Comparison of ENCODE assay signal across 11 cellular contexts in the genomic region with DNA sequence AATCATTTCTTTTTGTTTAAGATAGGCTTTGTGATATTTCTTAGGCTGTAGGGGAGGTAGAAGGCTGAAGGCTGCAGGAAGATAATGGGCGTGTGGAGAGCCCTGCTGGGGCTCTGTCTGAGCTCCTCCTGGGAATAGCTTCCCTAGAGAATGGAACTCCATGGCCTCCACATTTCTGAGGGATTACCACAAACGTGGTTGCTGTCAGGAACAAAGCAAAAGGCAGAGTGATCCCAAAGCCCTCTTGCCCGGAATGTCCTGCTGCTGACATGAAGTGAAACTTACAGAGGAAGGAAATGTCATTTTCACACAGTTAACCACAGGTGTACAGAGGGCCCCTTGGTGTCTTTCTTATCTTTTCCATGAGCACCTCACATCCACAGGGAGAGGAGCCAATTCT.
A peak's percentile ranks its signal among the peaks of the same experiment; 100 is the strongest.
DNase-seq lines count a peak whose midpoint lies in the region; ATAC-seq lines count a peak whose summit lies in the region.
"Had no signal": no experiment of that assay in that cellular context is flagged by ENCODE, and none has a peak within 500 bp of the region (broad histone marks: within the 10 kb centered on the region; RNA-seq: fewer than 3 reads in every experiment).

No MANE protein-coding gene starts in this region.

- H3K4me3 Mint-ChIP-seq in naive B cell: peak overlapping the region in 7 of 8 donors; percentile 57 to 83 (median 64)

- peaks cover 31 to 43% (median 40%) of the 10 kb centered on the region in 3 donors for H3K4me1 Mint-ChIP-seq in naive B cell

- peak overlapping the region in 4 of 6 donors; percentile 6 to 74 (median 44) for H3K27ac Mint-ChIP-seq in naive B cell

- H3K36me3 Mint-ChIP-seq in naive B cell: no peaks in the 10 kb centered on the region

- H3K27me3 Mint-ChIP-seq in naive B cell: no peaks in the 10 kb centered on the region

- DNase-seq in MV-4-11 (lab: John Stamatoyannopoulos, UW) (peak; percentile 32), naive B cell (peak; percentile 15), kidney glomerular epithelial cell (lab: John Stamatoyannopoulos, UW) (no peak)
- DNase-seq in effector CD4-positive, alpha-beta T cell: no peak
- no peak for DNase-seq in activated CD4-positive, alpha-beta T cell treated with anti-CD3 and anti-CD28 coated beads, Interleukin-2, amount 50 U/mL, for 4 hours
- DNase-seq: central memory CD4-positive, alpha-beta T cell; DMS79 treated with DMSO at 0.1 percent for 48 hours had no signal

- H3K9me3 Mint-ChIP-seq in naive B cell: no peaks in the 10 kb centered on the region

- ATAC-seq in GM18870 (IDR thresholded peaks at IDR 0.05; ENCODE audit: unreplicated experiment) (peak; percentile 54), GM21717 (IDR thresholded peaks at IDR 0.05; ENCODE audit: unreplicated experiment) (peak; percentile 58), naive B cell (ENCODE audit: low read depth in 2 of 2) (peak; percentile 85 to 86)
- ATAC-seq: HCT116, Panc1 had no signal

Comparison
In these comparisons a context has a peak if more than half of its experiments do, and no peak if none do; other contexts are left out.
1. DNase-seq: peak in MV-4-11 (single experiment) and naive B cell (single experiment); none in kidney glomerular epithelial cell (single experiment), effector CD4-positive, alpha-beta T cell (single experiment) and activated CD4-positive, alpha-beta T cell treated with anti-CD3 and anti-CD28 coated beads, Interleukin-2, amount 50 U/mL, for 4 hours (0 of 2).
2. Peak in every context shown above with its lines, with median percentiles within 50 percentile points of each other: ATAC-seq.